Comparison of ENCODE assay signal across 9 cellular contexts in the genomic region with DNA sequence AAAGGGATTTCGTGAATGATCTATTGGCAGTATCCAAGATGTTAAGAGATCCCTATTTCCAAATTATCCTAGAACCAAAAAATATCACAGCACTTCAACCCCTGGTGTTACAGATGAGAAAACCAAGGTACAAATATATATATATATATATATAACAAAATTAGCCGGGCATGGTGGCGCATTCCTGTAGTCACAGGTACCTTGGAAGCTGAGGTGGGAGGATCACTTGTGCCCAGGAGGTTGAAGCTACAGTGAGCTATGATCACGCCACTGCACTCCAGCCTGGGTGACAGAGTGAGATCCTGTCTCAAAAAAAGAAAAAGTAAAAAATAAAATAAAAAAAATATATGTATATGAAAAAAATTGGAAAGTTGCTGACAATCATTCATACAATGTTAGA. TPM values are rescaled to one million over a fixed set of nuclear protein-coding genes. Genes with fewer than 3 reads are reported as not detected.
A peak's percentile ranks its signal among the peaks of the same experiment; 100 is the strongest.
DNase-seq lines count a peak whose midpoint lies in the region; ATAC-seq and TF ChIP-seq lines count a peak whose summit lies in the region.
"Had no signal": no experiment of that assay in that cellular context is flagged by ENCODE, and none has a peak within 500 bp of the region (broad histone marks: within the 10 kb centered on the region; RNA-seq: fewer than 3 reads in every experiment).

No MANE protein-coding gene starts in this region.

- no peaks in the 10 kb centered on the region for H3K79me2 ChIP-seq in GM23338 (replicated peaks; ENCODE audit: insufficient read depth)

- no peak for DNase-seq in GM23338 (ENCODE audit: low spot score)
- DNase-seq in T-helper 17 cell, result no peak
- no peak for DNase-seq in fibroblast of the aortic adventitia (ENCODE audit: low read depth)
- DNase-seq in gastrocnemius medialis, result no peak
- DNase-seq in NCI-H2171 (lab: John Stamatoyannopoulos, UW), result no peak
- no peak for DNase-seq in NCI-H1436 (lab: John Stamatoyannopoulos, UW)
- DNase-seq in D341Med (ENCODE audit: low spot score), result no peak
- DNase-seq in kidney glomerular epithelial cell (lab: John Stamatoyannopoulos, UW), result no peak

- no peaks in the 10 kb centered on the region for H4K20me1 ChIP-seq in GM23338 (replicated peaks; ENCODE audit: insufficient read depth)

- in situ Hi-C loops in gastrocnemius medialis (cut with MboI; ENCODE audit: low sequenced_read_pairs in 4 of 4), result loop anchor here (5.0 to 25.0 kb wide), 3 partner anchors 55 to 120 kb away; a partner anchor contains a TSS

- H3K27me3 ChIP-seq in GM23338 (ENCODE audit: insufficient read depth), result no peaks in the 10 kb centered on the region
- no peaks in the 10 kb centered on the region for H3K27me3 ChIP-seq in gastrocnemius medialis

- TF ChIP-seq CTCF in GM23338 (conservative IDR thresholded peaks at IDR 0.05; ENCODE audit: low read depth in 2 of 2), result no peak
- TF ChIP-seq CTCF in fibroblast of the aortic adventitia (IDR thresholded peaks at IDR 0.05; ENCODE audit: insufficient read depth, low read length), result no peak
- TF ChIP-seq CTCF in gastrocnemius medialis (IDR thresholded peaks at IDR 0.05 in 4 of 5, conservative IDR thresholded peaks at IDR 0.05 in 1 of 5), result no peak

- H3K9me3 Mint-ChIP-seq in GM23338, result no peaks in the 10 kb centered on the region

- H3K4me2 ChIP-seq in GM23338, result peak overlapping the region; percentile 89

- peaks cover 12% of the 10 kb centered on the region for H3K27me3 Mint-ChIP-seq in GM23338 (ENCODE audit: insufficient read depth, low read depth, poor library complexity)
- no peaks in the 10 kb centered on the region for H3K27me3 Mint-ChIP-seq in T-helper 17 cell

- H3K27ac Mint-ChIP-seq in GM23338, result peak overlapping the region; percentile 100; the same call in 1 of the 2 replicates
- peak overlapping the region; percentile 98 for H3K27ac Mint-ChIP-seq in T-helper 17 cell

- no peaks in the 10 kb centered on the region; the same call in 1 of the 2 replicates for H3K4me1 ChIP-seq in GM23338 (ENCODE audit: insufficient read depth)
- H3K4me1 ChIP-seq in gastrocnemius medialis, result peaks cover 0 to 11% of the 10 kb centered on the region in 2 donors

- no peaks in the 10 kb centered on the region for H3F3A ChIP-seq in GM23338 (replicated peaks; ENCODE audit: low read depth)

- H3K4me1 Mint-ChIP-seq in GM23338 (no peaks in the 10 kb centered on the region), T-helper 17 cell (peaks cover 42% of the 10 kb centered on the region)

- H3K9me2 ChIP-seq in GM23338 (ENCODE audit: insufficient read depth), result no peaks in the 10 kb centered on the region

- H3K4me3 ChIP-seq in GM23338 (peak overlapping the region; percentile 65), fibroblast of the aortic adventitia (ENCODE audit: low read depth, low read length) (peak overlapping the region; percentile 22), gastrocnemius medialis (peak overlapping the region; percentile 83 to 97 (median 93))

- H3K27ac ChIP-seq in GM23338 (ENCODE audit: low read depth) (no peak overlapping the region), gastrocnemius medialis (peak overlapping the region; percentile 89 to 98 (median 95))

- intact Hi-C loops in gastrocnemius medialis (cut with DNase I; ENCODE audit: low total_unique reads), result loop anchor here (5.0 kb wide), 1 partner anchor 125 kb away; no protein-coding TSS in a partner anchor

- no peak for TF ChIP-seq POLR2A in gastrocnemius medialis (IDR thresholded peaks at IDR 0.05)

- H3K36me3 Mint-ChIP-seq in GM23338 (ENCODE audit: low read depth), result peaks cover 3% of the 10 kb centered on the region; the same call in 1 of the 3 replicates
- peaks cover 12% of the 10 kb centered on the region for H3K36me3 Mint-ChIP-seq in T-helper 17 cell (ENCODE audit: low read depth)

- H3K9me3 ChIP-seq in T-helper 17 cell (ENCODE audit: control insufficient read depth, low read length, poor library complexity, severe bottlenecking) (no peaks in the 10 kb centered on the region), gastrocnemius medialis (no peaks in the 10 kb centered on the region)

- H2AFZ ChIP-seq in GM23338, result no peak overlapping the region; the same call in 1 of the 2 replicates

- ATAC-seq in GM23338 (no peak), T-helper 17 cell (no peak), gastrocnemius medialis (no peak)

- peak overlapping the region; percentile 98 for H3K4me3 Mint-ChIP-seq in GM23338
- H3K4me3 Mint-ChIP-seq in T-helper 17 cell, result peak overlapping the region; percentile 92

- no peaks in the 10 kb centered on the region for H3K36me3 ChIP-seq in GM23338 (ENCODE audit: insufficient read depth)
- H3K36me3 ChIP-seq in gastrocnemius medialis, result peaks cover 0 to 17% of the 10 kb centered on the region in 2 donors

TF ChIP-seq in GM23338, 12 proteins besides CTCF, POLR2A, EP300 and RAD21 (continues in another document):
- TF ChIP-seq, protein P1, sequence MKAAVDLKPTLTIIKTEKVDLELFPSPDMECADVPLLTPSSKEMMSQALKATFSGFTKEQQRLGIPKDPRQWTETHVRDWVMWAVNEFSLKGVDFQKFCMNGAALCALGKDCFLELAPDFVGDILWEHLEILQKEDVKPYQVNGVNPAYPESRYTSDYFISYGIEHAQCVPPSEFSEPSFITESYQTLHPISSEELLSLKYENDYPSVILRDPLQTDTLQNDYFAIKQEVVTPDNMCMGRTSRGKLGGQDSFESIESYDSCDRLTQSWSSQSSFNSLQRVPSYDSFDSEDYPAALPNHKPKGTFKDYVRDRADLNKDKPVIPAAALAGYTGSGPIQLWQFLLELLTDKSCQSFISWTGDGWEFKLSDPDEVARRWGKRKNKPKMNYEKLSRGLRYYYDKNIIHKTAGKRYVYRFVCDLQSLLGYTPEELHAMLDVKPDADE (IDR thresholded peaks at IDR 0.05), result no peak
- TF ChIP-seq CREB1 (CRISPR knock-in tag; IDR thresholded peaks at IDR 0.05; ENCODE audit: low read depth), result no peak
- no peak for TF ChIP-seq POLR2AphosphoS5 (IDR thresholded peaks at IDR 0.05; ENCODE audit: low read depth)
- no peak for TF ChIP-seq EZH2phosphoT487 (IDR thresholded peaks at IDR 0.05; ENCODE audit: unreplicated experiment)
- TF ChIP-seq EZH2 (IDR thresholded peaks at IDR 0.05; ENCODE audit: low read depth, unreplicated experiment), result no peak
- no peak for TF ChIP-seq ZNF331 (CRISPR knock-in tag; IDR thresholded peaks at IDR 0.05; ENCODE audit: low read depth)
- TF ChIP-seq JUNB (IDR thresholded peaks at IDR 0.05; ENCODE audit: unreplicated experiment), result no peak
- TF ChIP-seq NANOG (IDR thresholded peaks at IDR 0.05; ENCODE audit: borderline replicate concordance), result no peak

RNA-seq across cellular contexts. Expression of a gene that starts 0.6 kb away (rescaled TPM):
- total RNA-seq in GM23338 (2014; rRNA removed; shearing (Covaris generic)), result 16.6 and 31.4 TPM in 2 replicates
- polyA plus RNA-seq in GM23338 (2016; fragmentation: Nextera tagmentation; extraction: Ambion mirVana), result 17.8 and 18.1 TPM in 2 replicates
- total RNA-seq in T-helper 17 cell, result 10 to 100 TPM; 44.6 to 57.1 TPM
- 13.6 and 18.4 TPM in 2 replicates for total RNA-seq in fibroblast of the aortic adventitia (ENCODE audit: low replicate concordance)
- total RNA-seq in gastrocnemius medialis, result 10 to 100 TPM; 11.0 to 20.6 (median 18.8) TPM

RNA-seq across cellular contexts. Expression of a gene that starts 1.9 kb away (rescaled TPM):
- total RNA-seq in GM23338 (2014; rRNA removed; shearing (Covaris generic)), result 0.07 TPM in 1 of 2 replicates, not detected in the other
- not detected in 2 replicates for polyA plus RNA-seq in GM23338 (2016; fragmentation: Nextera tagmentation; extraction: Ambion mirVana)
- total RNA-seq in T-helper 17 cell, result 10 to 100 TPM; 12.6 to 13.6 TPM
- total RNA-seq in fibroblast of the aortic adventitia (ENCODE audit: low replicate concordance), result not detected in 2 replicates
- total RNA-seq in gastrocnemius medialis, result 1 to 10 TPM in 1 of 4 donors, under 1 TPM in 3; 0.15 to 1.4 (median 0.54) TPM

RNA-seq across cellular contexts. Expression of a gene that starts 14.1 kb away (rescaled TPM):
- total RNA-seq in GM23338 (2014; rRNA removed; shearing (Covaris generic)), result not detected in 2 replicates
- polyA plus RNA-seq in GM23338 (2016; fragmentation: Nextera tagmentation; extraction: Ambion mirVana), result not detected in 2 replicates
- not detected for total RNA-seq in T-helper 17 cell
- total RNA-seq in fibroblast of the aortic adventitia (ENCODE audit: low replicate concordance), result not detected in 2 replicates
- not detected for total RNA-seq in gastrocnemius medialis
- total RNA-seq: dermis microvascular lymphatic vessel endothelial cell had no signal

RNA-seq across cellular contexts. Expression of a gene that starts 20.4 kb away (rescaled TPM):
- total RNA-seq in GM23338 (2014; rRNA removed; shearing (Covaris generic)), result 0.24 TPM in 1 of 2 replicates, not detected in the other
- 0.45 and 0.52 TPM in 2 replicates for polyA plus RNA-seq in GM23338 (2016; fragmentation: Nextera tagmentation; extraction: Ambion mirVana)
- total RNA-seq in T-helper 17 cell (not detected), fibroblast of the aortic adventitia (ENCODE audit: low replicate concordance) (not detected in 2 replicates), gastrocnemius medialis (not detected)
- total RNA-seq: dermis microvascular lymphatic vessel endothelial cell had no signal

RNA-seq across cellular contexts. Expression of a gene that starts 46.3 kb away (rescaled TPM):
- total RNA-seq in GM23338 (2014; rRNA removed; shearing (Covaris generic)), result 0.03 TPM in 1 of 2 replicates, not detected in the other
- 0.48 and 0.75 TPM in 2 replicates for polyA plus RNA-seq in GM23338 (2016; fragmentation: Nextera tagmentation; extraction: Ambion mirVana)
- total RNA-seq in T-helper 17 cell, result under 1 TPM; 0.07 to 0.13 TPM
- total RNA-seq in fibroblast of the aortic adventitia (ENCODE audit: low replicate concordance), result 28.8 and 56.1 TPM in 2 replicates
- 10 to 100 TPM; 18.7 to 44.3 (median 22.6) TPM for total RNA-seq in gastrocnemius medialis

Comparison
In these comparisons a context has a peak if more than half of its experiments do, and no peak if none do; other contexts are left out.
1. H3K4me3 ChIP-seq: peak in every context shown above with its lines; median percentile 93 in gastrocnemius medialis; 65 in GM23338; 22 in fibroblast of the aortic adventitia.
2. RNA of a gene that starts 1.9 kb away (total RNA-seq): 12.6 to 13.6 TPM in T-helper 17 cell; 0.15 to 1.4 TPM in gastrocnemius medialis, 0.07 TPM in GM23338 and not detected in fibroblast of the aortic adventitia; every median in the first group is over 4 times any median in the second.